Comparison of ENCODE assay signal across 13 cellular contexts in genomic region chr1:206116191-206116872, GRCh38. TPM values are rescaled to one million over a fixed set of nuclear protein-coding genes. Genes with fewer than 3 reads are reported as not detected.
A peak's percentile ranks its signal among the peaks of the same experiment; 100 is the strongest.
DNase-seq lines count a peak whose midpoint lies in the region; ATAC-seq and TF ChIP-seq lines count a peak whose summit lies in the region.
"Had no signal": no experiment of that assay in that cellular context is flagged by ENCODE, and none has a peak within 500 bp of the region (broad histone marks: within the 10 kb centered on the region; RNA-seq: fewer than 3 reads in every experiment).

No MANE protein-coding gene starts in this region.

- H3K79me2 ChIP-seq in Loucy (ENCODE audit: insufficient read depth, low read length), result no peaks in the 10 kb centered on the region

- ATAC-seq in memory B cell (ENCODE audit: low read depth) (no peak), SK-N-SH treated with all-trans-retinoic acid at 6 μM for 48 hours (no peak), HG02610 (IDR thresholded peaks at IDR 0.05; ENCODE audit: unreplicated experiment) (no peak), GM18520 (IDR thresholded peaks at IDR 0.05; ENCODE audit: unreplicated experiment) (no peak)

- H3K9me3 ChIP-seq in Caco-2, result peaks cover 13% of the 10 kb centered on the region
- no peaks in the 10 kb centered on the region; the same call in 1 of the 2 replicates for H3K9me3 ChIP-seq in Loucy (ENCODE audit: insufficient read depth, low read depth, low read length)

- peaks cover 15% of the 10 kb centered on the region for H3K9me3 Mint-ChIP-seq in Caco-2 (ENCODE audit: unreplicated experiment)
- peaks cover 9% of the 10 kb centered on the region for H3K9me3 Mint-ChIP-seq in activated naive CD8-positive, alpha-beta T cell treated with anti-CD3 and anti-CD28 coated beads for 36 hours
- peaks cover 7% of the 10 kb centered on the region for H3K9me3 Mint-ChIP-seq in memory B cell

- H3K36me3 ChIP-seq in Caco-2 (ENCODE audit: control insufficient read depth, insufficient read depth, low read length) (no peaks in the 10 kb centered on the region), Loucy (ENCODE audit: insufficient read depth, low read length) (no peaks in the 10 kb centered on the region)
- H3K36me3 ChIP-seq: transverse colon had no signal

- H3K27ac Mint-ChIP-seq in Caco-2 (ENCODE audit: unreplicated experiment) (no peak overlapping the region), memory B cell (peak overlapping the region; percentile 43)
- no peak overlapping the region for H3K27ac Mint-ChIP-seq in activated naive CD8-positive, alpha-beta T cell treated with anti-CD3 and anti-CD28 coated beads for 36 hours
- H3K27ac Mint-ChIP-seq: activated T-helper 1 cell treated with anti-CD3 and anti-CD28 coated beads, Interleukin-12 subunit alpha, Interleukin-12 subunit beta, Interleukin-2, Interleukin-4 antibody, amounts not matched to agents 30 ng/mL and 10 ng/mL and 1 ng/mL, durations not matched to agents 14 hours and 24 hours and 36 hours had no signal

- no peak overlapping the region for H3K4me3 ChIP-seq in Caco-2 (ENCODE audit: low read depth, low read length)
- H3K4me3 ChIP-seq in Loucy (ENCODE audit: low read length, poor library complexity, severe bottlenecking), result no peak overlapping the region

- BruUV-seq in Caco-2 (replicated peaks; lab: Mats Ljungman, UMichigan), result no TSS peak

- H3K4me1 ChIP-seq in Caco-2 (no peaks in the 10 kb centered on the region), Loucy (ENCODE audit: insufficient read depth, low read length, poor library complexity, severe bottlenecking) (peaks cover 14% of the 10 kb centered on the region)

- no peak for TF ChIP-seq CTCF in Caco-2 (IDR thresholded peaks at IDR 0.05; ENCODE audit: insufficient read depth in 1 of 2, low read depth in 1 of 2, low read length in 1 of 2, severe bottlenecking in 1 of 2, unreplicated experiment in 1 of 2)
- no peak for TF ChIP-seq CTCF in Loucy (conservative IDR thresholded peaks at IDR 0.05; ENCODE audit: low read length)

- H2AFZ ChIP-seq in Loucy (ENCODE audit: low read length), result no peak overlapping the region

- H3K4me3 Mint-ChIP-seq in Caco-2 (ENCODE audit: unreplicated experiment) (peak overlapping the region; percentile 68), memory B cell (peak overlapping the region; percentile 83)
- H3K4me3 Mint-ChIP-seq in activated naive CD8-positive, alpha-beta T cell treated with anti-CD3 and anti-CD28 coated beads for 36 hours, result peak overlapping the region; percentile 49
- H3K4me3 Mint-ChIP-seq: activated T-helper 1 cell treated with anti-CD3 and anti-CD28 coated beads, Interleukin-12 subunit alpha, Interleukin-12 subunit beta, Interleukin-2, Interleukin-4 antibody, amounts not matched to agents 30 ng/mL and 10 ng/mL and 1 ng/mL, durations not matched to agents 14 hours and 24 hours and 36 hours had no signal

- peak overlapping the region; percentile 60 for H3K4me2 ChIP-seq in Loucy (ENCODE audit: low read depth, low read length, poor library complexity, severe bottlenecking)

- intact Hi-C loops in Caco-2 (cut with micrococcal nuclease; ENCODE audit: unreplicated experiment), result no loop called here

- H3K36me3 Mint-ChIP-seq in Caco-2 (ENCODE audit: insufficient read depth, unreplicated experiment) (no peaks in the 10 kb centered on the region), memory B cell (no peaks in the 10 kb centered on the region)
- peaks cover 2% of the 10 kb centered on the region for H3K36me3 Mint-ChIP-seq in activated naive CD8-positive, alpha-beta T cell treated with anti-CD3 and anti-CD28 coated beads for 36 hours

- H3F3A ChIP-seq in Loucy (ENCODE audit: low read depth), result no peaks in the 10 kb centered on the region

- no peaks in the 10 kb centered on the region for H3K27me3 ChIP-seq in Caco-2 (replicated peaks; ENCODE audit: control insufficient read depth, insufficient read depth, low read length)
- no peaks in the 10 kb centered on the region for H3K27me3 ChIP-seq in Loucy (ENCODE audit: insufficient read depth, low read length, poor library complexity, severe bottlenecking)

- H4K20me1 ChIP-seq in Loucy (ENCODE audit: insufficient read depth, low read length, poor library complexity, severe bottlenecking), result no peaks in the 10 kb centered on the region

- POLR2A ChIA-PET in Caco-2 (lab: Charles Lee), result no interaction called here

- no peak overlapping the region for H3K9ac ChIP-seq in Loucy (ENCODE audit: low read depth, low read length, poor library complexity, severe bottlenecking)

- H3K4me1 Mint-ChIP-seq in Caco-2 (ENCODE audit: low read depth, unreplicated experiment) (peaks cover 13% of the 10 kb centered on the region), memory B cell (peaks cover 13% of the 10 kb centered on the region)
- peaks cover 8% of the 10 kb centered on the region for H3K4me1 Mint-ChIP-seq in activated naive CD8-positive, alpha-beta T cell treated with anti-CD3 and anti-CD28 coated beads for 36 hours

- DNase-seq in Caco-2, result no peak
- DNase-seq in activated naive CD8-positive, alpha-beta T cell treated with anti-CD3 and anti-CD28 coated beads for 36 hours, result no peak
- no peak for DNase-seq in memory B cell (ENCODE audit: low spot score in 2 of 2)
- DNase-seq in NCI-H1436 (lab: John Stamatoyannopoulos, UW), result no peak
- DNase-seq: NCI-H1048, NCI-H526 treated with DMSO at 0.1 percent for 48 hours had no signal

- CTCF ChIA-PET in Caco-2 (lab: Charles Lee), result no interaction called here

- H3K9me2 ChIP-seq in Loucy (replicated peaks; ENCODE audit: low read depth, low read length), result no peaks in the 10 kb centered on the region

- H3K27me3 Mint-ChIP-seq in Caco-2 (ENCODE audit: insufficient read depth, unreplicated experiment) (peaks cover 22% of the 10 kb centered on the region), memory B cell (peaks cover 15% of the 10 kb centered on the region)
- H3K27me3 Mint-ChIP-seq in activated naive CD8-positive, alpha-beta T cell treated with anti-CD3 and anti-CD28 coated beads for 36 hours, result peaks cover 56% of the 10 kb centered on the region

TF ChIP-seq in SK-N-SH treated with all-trans-retinoic acid at 6 μM for 48 hours, 23 proteins besides CTCF, POLR2A, EP300 and RAD21 (continues in another document):
- TF ChIP-seq ZFP30 (CRISPR knock-in tag; IDR thresholded peaks at IDR 0.05) (no peak), PPARA (CRISPR knock-in tag; IDR thresholded peaks at IDR 0.05; ENCODE audit: borderline replicate concordance) (no peak), ARNTL (CRISPR knock-in tag; IDR thresholded peaks at IDR 0.05; ENCODE audit: borderline replicate concordance, low read depth) (no peak), GLIS3 (CRISPR knock-in tag; IDR thresholded peaks at IDR 0.05) (no peak), ZFP3 (CRISPR knock-in tag; IDR thresholded peaks at IDR 0.05) (no peak)
- TF ChIP-seq, protein P1, sequence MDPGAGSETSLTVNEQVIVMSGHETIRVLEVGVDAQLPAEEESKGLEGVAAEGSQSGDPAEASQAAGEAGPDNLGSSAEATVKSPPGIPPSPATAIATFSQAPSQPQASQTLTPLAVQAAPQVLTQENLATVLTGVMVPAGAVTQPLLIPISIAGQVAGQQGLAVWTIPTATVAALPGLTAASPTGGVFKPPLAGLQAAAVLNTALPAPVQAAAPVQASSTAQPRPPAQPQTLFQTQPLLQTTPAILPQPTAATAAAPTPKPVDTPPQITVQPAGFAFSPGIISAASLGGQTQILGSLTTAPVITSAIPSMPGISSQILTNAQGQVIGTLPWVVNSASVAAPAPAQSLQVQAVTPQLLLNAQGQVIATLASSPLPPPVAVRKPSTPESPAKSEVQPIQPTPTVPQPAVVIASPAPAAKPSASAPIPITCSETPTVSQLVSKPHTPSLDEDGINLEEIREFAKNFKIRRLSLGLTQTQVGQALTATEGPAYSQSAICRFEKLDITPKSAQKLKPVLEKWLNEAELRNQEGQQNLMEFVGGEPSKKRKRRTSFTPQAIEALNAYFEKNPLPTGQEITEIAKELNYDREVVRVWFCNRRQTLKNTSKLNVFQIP (CRISPR knock-in tag; IDR thresholded peaks at IDR 0.05; ENCODE audit: borderline replicate concordance, low read depth), result no peak
- TF ChIP-seq, protein P2, sequence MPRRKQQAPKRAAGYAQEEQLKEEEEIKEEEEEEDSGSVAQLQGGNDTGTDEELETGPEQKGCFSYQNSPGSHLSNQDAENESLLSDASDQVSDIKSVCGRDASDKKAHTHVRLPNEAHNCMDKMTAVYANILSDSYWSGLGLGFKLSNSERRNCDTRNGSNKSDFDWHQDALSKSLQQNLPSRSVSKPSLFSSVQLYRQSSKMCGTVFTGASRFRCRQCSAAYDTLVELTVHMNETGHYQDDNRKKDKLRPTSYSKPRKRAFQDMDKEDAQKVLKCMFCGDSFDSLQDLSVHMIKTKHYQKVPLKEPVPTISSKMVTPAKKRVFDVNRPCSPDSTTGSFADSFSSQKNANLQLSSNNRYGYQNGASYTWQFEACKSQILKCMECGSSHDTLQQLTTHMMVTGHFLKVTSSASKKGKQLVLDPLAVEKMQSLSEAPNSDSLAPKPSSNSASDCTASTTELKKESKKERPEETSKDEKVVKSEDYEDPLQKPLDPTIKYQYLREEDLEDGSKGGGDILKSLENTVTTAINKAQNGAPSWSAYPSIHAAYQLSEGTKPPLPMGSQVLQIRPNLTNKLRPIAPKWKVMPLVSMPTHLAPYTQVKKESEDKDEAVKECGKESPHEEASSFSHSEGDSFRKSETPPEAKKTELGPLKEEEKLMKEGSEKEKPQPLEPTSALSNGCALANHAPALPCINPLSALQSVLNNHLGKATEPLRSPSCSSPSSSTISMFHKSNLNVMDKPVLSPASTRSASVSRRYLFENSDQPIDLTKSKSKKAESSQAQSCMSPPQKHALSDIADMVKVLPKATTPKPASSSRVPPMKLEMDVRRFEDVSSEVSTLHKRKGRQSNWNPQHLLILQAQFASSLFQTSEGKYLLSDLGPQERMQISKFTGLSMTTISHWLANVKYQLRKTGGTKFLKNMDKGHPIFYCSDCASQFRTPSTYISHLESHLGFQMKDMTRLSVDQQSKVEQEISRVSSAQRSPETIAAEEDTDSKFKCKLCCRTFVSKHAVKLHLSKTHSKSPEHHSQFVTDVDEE (CRISPR knock-in tag; IDR thresholded peaks at IDR 0.05), result no peak
- TF ChIP-seq, protein P3, sequence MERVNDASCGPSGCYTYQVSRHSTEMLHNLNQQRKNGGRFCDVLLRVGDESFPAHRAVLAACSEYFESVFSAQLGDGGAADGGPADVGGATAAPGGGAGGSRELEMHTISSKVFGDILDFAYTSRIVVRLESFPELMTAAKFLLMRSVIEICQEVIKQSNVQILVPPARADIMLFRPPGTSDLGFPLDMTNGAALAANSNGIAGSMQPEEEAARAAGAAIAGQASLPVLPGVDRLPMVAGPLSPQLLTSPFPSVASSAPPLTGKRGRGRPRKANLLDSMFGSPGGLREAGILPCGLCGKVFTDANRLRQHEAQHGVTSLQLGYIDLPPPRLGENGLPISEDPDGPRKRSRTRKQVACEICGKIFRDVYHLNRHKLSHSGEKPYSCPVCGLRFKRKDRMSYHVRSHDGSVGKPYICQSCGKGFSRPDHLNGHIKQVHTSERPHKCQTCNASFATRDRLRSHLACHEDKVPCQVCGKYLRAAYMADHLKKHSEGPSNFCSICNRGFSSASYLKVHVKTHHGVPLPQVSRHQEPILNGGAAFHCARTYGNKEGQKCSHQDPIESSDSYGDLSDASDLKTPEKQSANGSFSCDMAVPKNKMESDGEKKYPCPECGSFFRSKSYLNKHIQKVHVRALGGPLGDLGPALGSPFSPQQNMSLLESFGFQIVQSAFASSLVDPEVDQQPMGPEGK (CRISPR knock-in tag; IDR thresholded peaks at IDR 0.05; ENCODE audit: borderline replicate concordance), result no peak

RNA-seq across cellular contexts. Expression of gene AVPR1B, which starts 0.9 kb away (rescaled TPM):
- total RNA-seq in Caco-2 (2022), result not detected in 2 replicates
- total RNA-seq in activated naive CD8-positive, alpha-beta T cell treated with anti-CD3 and anti-CD28 coated beads for 36 hours, result not detected
- total RNA-seq: activated T-helper 1 cell treated with anti-CD3 and anti-CD28 coated beads, Interleukin-12 subunit alpha, Interleukin-12 subunit beta, Interleukin-2, Interleukin-4 antibody, amounts not matched to agents 30 ng/mL and 10 ng/mL and 1 ng/mL, durations not matched to agents 14 hours and 24 hours and 36 hours; HT1080 had no signal
